ENCODE assay signal across 1 cellular context in genomic region chr1:153960206-153960605, GRCh38.
TF ChIP-seq lines count a peak whose summit lies in the region.

No MANE protein-coding gene starts in this region.

TF ChIP-seq in K562, 482 proteins besides CTCF, POLR2A, EP300 and RAD21:
- TF ChIP-seq POLR2G (IDR thresholded peaks at IDR 0.05; ENCODE audit: low read depth, low read length) = 0 out of 2 replicates have a peak, but pooled peaks have one; percentile 21
- TF ChIP-seq RBFOX2 (IDR thresholded peaks at IDR 0.05; ENCODE audit: low read depth, low read length) = peak; percentile 38
- TF ChIP-seq WHSC1 (IDR thresholded peaks at IDR 0.05; ENCODE audit: low read length) = no peak
